Comparison of ENCODE assay signal across 26 cellular contexts in genomic region chr5:54997081-54997480, GRCh38. TPM values are rescaled to one million over a fixed set of nuclear protein-coding genes. Genes with fewer than 3 reads are reported as not detected.
"Had no signal": no experiment of that assay in that cellular context is flagged by ENCODE, and none has a peak within 500 bp of the region (broad histone marks: within the 10 kb centered on the region; RNA-seq: fewer than 3 reads in every experiment).

No MANE protein-coding gene starts in this region.

- H3K27me3 ChIP-seq: gastroesophageal sphincter, neutrophil, tibial artery, upper lobe of left lung, vagina had no signal

- H3K9me3 ChIP-seq: gastroesophageal sphincter, left ventricle myocardium inferior, lower lobe of right lung, neutrophil, psoas muscle, tibial artery, upper lobe of left lung, vagina had no signal

- ATAC-seq: gastroesophageal sphincter; lower lobe of right lung; naive thymus-derived CD4-positive, alpha-beta T cell; psoas muscle; sciatic nerve; stimulated activated effector memory CD8-positive, alpha-beta T cell treated with anti-CD3 and anti-CD28 coated beads, Interleukin-12 subunit alpha, Interleukin-12 subunit beta, amount 100 ng/mL, for 72 hours had no signal

- H3K4me1 ChIP-seq: gastroesophageal sphincter, left ventricle myocardium inferior, psoas muscle, tibial artery, upper lobe of left lung, vagina had no signal

- H3K27me3 Mint-ChIP-seq: stimulated activated naive CD8-positive, alpha-beta T cell treated with anti-CD3 and anti-CD28 coated beads, Interleukin-15, Interleukin-2, amounts not matched to agents 100 ng/mL and 50 ng/mL, for 24 hours had no signal

- H3K36me3 ChIP-seq: gastroesophageal sphincter, left ventricle myocardium inferior, lower lobe of right lung, neutrophil, tibial artery, upper lobe of left lung, vagina had no signal

- H3K4me3 Mint-ChIP-seq: immature natural killer cell; memory B cell; naive thymus-derived CD4-positive, alpha-beta T cell; nephron progenitor cell; stimulated activated effector memory CD8-positive, alpha-beta T cell treated with anti-CD3 and anti-CD28 coated beads, Interleukin-12 subunit alpha, Interleukin-12 subunit beta, amount 100 ng/mL, for 72 hours; stimulated activated naive CD8-positive, alpha-beta T cell treated with anti-CD3 and anti-CD28 coated beads, Interleukin-15, Interleukin-2, amounts not matched to agents 100 ng/mL and 50 ng/mL, for 24 hours had no signal

- H3K27ac ChIP-seq: dorsolateral prefrontal cortex, gastroesophageal sphincter, left ventricle myocardium inferior, lower lobe of right lung, neutrophil, psoas muscle, tibial artery, upper lobe of left lung, vagina had no signal

- H3K4me3 ChIP-seq: dorsolateral prefrontal cortex, gastroesophageal sphincter, left ventricle myocardium inferior, lower lobe of right lung, psoas muscle, tibial artery, upper lobe of left lung, vagina had no signal

- H3K27ac Mint-ChIP-seq: immature natural killer cell; memory B cell; nephron progenitor cell; stimulated activated effector memory CD8-positive, alpha-beta T cell treated with anti-CD3 and anti-CD28 coated beads, Interleukin-12 subunit alpha, Interleukin-12 subunit beta, amount 100 ng/mL, for 72 hours; stimulated activated naive CD8-positive, alpha-beta T cell treated with anti-CD3 and anti-CD28 coated beads, Interleukin-15, Interleukin-2, amounts not matched to agents 100 ng/mL and 50 ng/mL, for 24 hours had no signal

- DNase-seq: cortex of kidney; dorsolateral prefrontal cortex; effector CD8-positive, alpha-beta T cell; glutamatergic neuron; immature natural killer cell; left ventricle myocardium inferior; lower lobe of right lung; naive thymus-derived CD4-positive, alpha-beta T cell; nephron progenitor cell; psoas muscle; retina; small intestine; stimulated activated CD4-positive, alpha-beta T cell treated with anti-CD3 and anti-CD28 coated beads, Interleukin-4, amount 100 ng/mL, for 1 hour; stimulated activated CD8-positive, alpha-beta memory T cell treated with anti-CD3 and anti-CD28 coated beads, Interleukin-4, amount 100 ng/mL, for 48 hours; tibial artery; upper lobe of left lung had no signal

- H3K4me1 Mint-ChIP-seq: memory B cell had no signal

- H3K9me3 Mint-ChIP-seq: immature natural killer cell; nephron progenitor cell; stimulated activated effector memory CD8-positive, alpha-beta T cell treated with anti-CD3 and anti-CD28 coated beads, Interleukin-12 subunit alpha, Interleukin-12 subunit beta, amount 100 ng/mL, for 72 hours had no signal

- H3K36me3 Mint-ChIP-seq: memory B cell; stimulated activated effector memory CD8-positive, alpha-beta T cell treated with anti-CD3 and anti-CD28 coated beads, Interleukin-12 subunit alpha, Interleukin-12 subunit beta, amount 100 ng/mL, for 72 hours had no signal

- FAIRE-seq: keratinocyte, small intestine had no signal

RNA-seq across cellular contexts. Expression of gene ESM1, which starts 11.7 kb away (rescaled TPM):
- total RNA-seq: vagina had no signal
- polyA plus RNA-seq: naive thymus-derived CD4-positive, alpha-beta T cell had no signal

RNA-seq across cellular contexts. Expression of gene GZMK, which starts 27.0 kb away (rescaled TPM):
- total RNA-seq: osteoblast, temporal lobe had no signal
- polyA plus RNA-seq: keratinocyte had no signal
